ENCODE assay signal across 1 cellular context in the genomic region with DNA sequence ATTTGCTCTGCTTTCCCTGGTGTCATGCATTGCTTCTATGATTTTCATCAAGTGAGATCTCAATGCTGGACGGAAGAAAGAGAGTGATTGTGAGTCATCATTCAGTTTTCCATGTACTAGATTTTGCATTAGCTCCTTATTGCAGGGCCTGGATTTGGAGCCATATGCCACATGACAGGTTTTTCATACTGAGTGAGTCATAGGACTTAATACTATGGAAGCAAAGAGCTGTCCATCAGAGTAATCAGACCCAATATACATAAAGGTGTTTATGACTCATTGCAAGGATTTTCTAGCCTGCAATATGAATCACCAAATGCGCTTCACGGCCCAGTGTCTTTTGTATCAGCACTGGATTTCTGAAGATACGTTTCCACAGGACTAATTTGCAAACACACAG.
TF ChIP-seq lines count a peak whose summit lies in the region.

No MANE protein-coding gene starts in this region.

TF ChIP-seq in HEK293, 187 proteins besides CTCF, POLR2A, EP300 and RAD21 (continued from another document):
- TF ChIP-seq ZBTB6 (tag by site-specific recombination; IDR thresholded peaks at IDR 0.05) (no peak), ZNF274 (IDR thresholded peaks at IDR 0.05; ENCODE audit: low read length) (no peak), ZNF274 (tag by site-specific recombination; IDR thresholded peaks at IDR 0.05; ENCODE audit: borderline replicate concordance) (no peak), YY2 (tag by site-specific recombination; IDR thresholded peaks at IDR 0.05) (no peak), PRDM4 (tag by site-specific recombination; IDR thresholded peaks at IDR 0.05) (no peak), ZFHX2 (tag by site-specific recombination; conservative IDR thresholded peaks at IDR 0.05) (no peak), MYNN (tag by site-specific recombination; IDR thresholded peaks at IDR 0.05; ENCODE audit: borderline replicate concordance) (no peak), YY1 (tag by site-specific recombination; IDR thresholded peaks at IDR 0.05) (no peak), ZNF521 (tag by site-specific recombination; IDR thresholded peaks at IDR 0.05) (no peak), ZNF585B (tag by site-specific recombination; IDR thresholded peaks at IDR 0.05) (no peak), ZNF24 (tag by site-specific recombination; IDR thresholded peaks at IDR 0.05) (no peak), ZNF449 (tag by site-specific recombination; IDR thresholded peaks at IDR 0.05) (no peak), TRIM28 (IDR thresholded peaks at IDR 0.05; ENCODE audit: borderline replicate concordance, low read length) (no peak), PRDM1 (tag by site-specific recombination; IDR thresholded peaks at IDR 0.05) (peak; percentile 41; the same call in 1 of the 2 replicates), REPIN1 (tag by site-specific recombination; IDR thresholded peaks at IDR 0.05; ENCODE audit: low read depth) (no peak), ZNF23 (tag by site-specific recombination; IDR thresholded peaks at IDR 0.05; ENCODE audit: borderline replicate concordance) (no peak), ZNF184 (tag by site-specific recombination; IDR thresholded peaks at IDR 0.05) (peak; percentile 66; the same call in 1 of the 2 replicates), ZNF366 (tag by site-specific recombination; conservative IDR thresholded peaks at IDR 0.05) (0 out of 2 replicates have a peak, but pooled peaks have one; percentile 29), SP3 (tag by site-specific recombination; IDR thresholded peaks at IDR 0.05) (peak; percentile 24; the same call in 1 of the 2 replicates), ZNF138 (tag by site-specific recombination; IDR thresholded peaks at IDR 0.05; ENCODE audit: borderline replicate concordance) (no peak), ZSCAN4 (tag by site-specific recombination; IDR thresholded peaks at IDR 0.05) (no peak), OSR2 (tag by site-specific recombination; IDR thresholded peaks at IDR 0.05) (no peak), ZNF311 (tag by site-specific recombination; IDR thresholded peaks at IDR 0.05; ENCODE audit: borderline replicate concordance) (no peak), ZBTB49 (tag by site-specific recombination; IDR thresholded peaks at IDR 0.05; ENCODE audit: low read depth) (no peak), ZNF600 (tag by site-specific recombination; IDR thresholded peaks at IDR 0.05) (0 out of 2 replicates have a peak, but pooled peaks have one; percentile 21), ZSCAN5A (tag by site-specific recombination; IDR thresholded peaks at IDR 0.05) (no peak), ZNF112 (tag by site-specific recombination; IDR thresholded peaks at IDR 0.05) (no peak)
- TF ChIP-seq, protein P1, sequence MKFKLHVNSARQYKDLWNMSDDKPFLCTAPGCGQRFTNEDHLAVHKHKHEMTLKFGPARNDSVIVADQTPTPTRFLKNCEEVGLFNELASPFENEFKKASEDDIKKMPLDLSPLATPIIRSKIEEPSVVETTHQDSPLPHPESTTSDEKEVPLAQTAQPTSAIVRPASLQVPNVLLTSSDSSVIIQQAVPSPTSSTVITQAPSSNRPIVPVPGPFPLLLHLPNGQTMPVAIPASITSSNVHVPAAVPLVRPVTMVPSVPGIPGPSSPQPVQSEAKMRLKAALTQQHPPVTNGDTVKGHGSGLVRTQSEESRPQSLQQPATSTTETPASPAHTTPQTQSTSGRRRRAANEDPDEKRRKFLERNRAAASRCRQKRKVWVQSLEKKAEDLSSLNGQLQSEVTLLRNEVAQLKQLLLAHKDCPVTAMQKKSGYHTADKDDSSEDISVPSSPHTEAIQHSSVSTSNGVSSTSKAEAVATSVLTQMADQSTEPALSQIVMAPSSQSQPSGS (tag by site-specific recombination; IDR thresholded peaks at IDR 0.05; ENCODE audit: low read depth), result no peak
- TF ChIP-seq, protein P2, sequence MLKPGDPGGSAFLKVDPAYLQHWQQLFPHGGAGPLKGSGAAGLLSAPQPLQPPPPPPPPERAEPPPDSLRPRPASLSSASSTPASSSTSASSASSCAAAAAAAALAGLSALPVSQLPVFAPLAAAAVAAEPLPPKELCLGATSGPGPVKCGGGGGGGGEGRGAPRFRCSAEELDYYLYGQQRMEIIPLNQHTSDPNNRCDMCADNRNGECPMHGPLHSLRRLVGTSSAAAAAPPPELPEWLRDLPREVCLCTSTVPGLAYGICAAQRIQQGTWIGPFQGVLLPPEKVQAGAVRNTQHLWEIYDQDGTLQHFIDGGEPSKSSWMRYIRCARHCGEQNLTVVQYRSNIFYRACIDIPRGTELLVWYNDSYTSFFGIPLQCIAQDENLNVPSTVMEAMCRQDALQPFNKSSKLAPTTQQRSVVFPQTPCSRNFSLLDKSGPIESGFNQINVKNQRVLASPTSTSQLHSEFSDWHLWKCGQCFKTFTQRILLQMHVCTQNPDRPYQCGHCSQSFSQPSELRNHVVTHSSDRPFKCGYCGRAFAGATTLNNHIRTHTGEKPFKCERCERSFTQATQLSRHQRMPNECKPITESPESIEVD (tag by site-specific recombination; IDR thresholded peaks at IDR 0.05), result peak; percentile 48
- TF ChIP-seq, protein P3, sequence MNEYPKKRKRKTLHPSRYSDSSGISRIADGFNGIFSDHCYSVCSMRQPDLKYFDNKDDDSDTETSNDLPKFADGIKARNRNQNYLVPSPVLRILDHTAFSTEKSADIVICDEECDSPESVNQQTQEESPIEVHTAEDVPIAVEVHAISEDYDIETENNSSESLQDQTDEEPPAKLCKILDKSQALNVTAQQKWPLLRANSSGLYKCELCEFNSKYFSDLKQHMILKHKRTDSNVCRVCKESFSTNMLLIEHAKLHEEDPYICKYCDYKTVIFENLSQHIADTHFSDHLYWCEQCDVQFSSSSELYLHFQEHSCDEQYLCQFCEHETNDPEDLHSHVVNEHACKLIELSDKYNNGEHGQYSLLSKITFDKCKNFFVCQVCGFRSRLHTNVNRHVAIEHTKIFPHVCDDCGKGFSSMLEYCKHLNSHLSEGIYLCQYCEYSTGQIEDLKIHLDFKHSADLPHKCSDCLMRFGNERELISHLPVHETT (tag by site-specific recombination; IDR thresholded peaks at IDR 0.05), result no peak
- TF ChIP-seq, protein P4, sequence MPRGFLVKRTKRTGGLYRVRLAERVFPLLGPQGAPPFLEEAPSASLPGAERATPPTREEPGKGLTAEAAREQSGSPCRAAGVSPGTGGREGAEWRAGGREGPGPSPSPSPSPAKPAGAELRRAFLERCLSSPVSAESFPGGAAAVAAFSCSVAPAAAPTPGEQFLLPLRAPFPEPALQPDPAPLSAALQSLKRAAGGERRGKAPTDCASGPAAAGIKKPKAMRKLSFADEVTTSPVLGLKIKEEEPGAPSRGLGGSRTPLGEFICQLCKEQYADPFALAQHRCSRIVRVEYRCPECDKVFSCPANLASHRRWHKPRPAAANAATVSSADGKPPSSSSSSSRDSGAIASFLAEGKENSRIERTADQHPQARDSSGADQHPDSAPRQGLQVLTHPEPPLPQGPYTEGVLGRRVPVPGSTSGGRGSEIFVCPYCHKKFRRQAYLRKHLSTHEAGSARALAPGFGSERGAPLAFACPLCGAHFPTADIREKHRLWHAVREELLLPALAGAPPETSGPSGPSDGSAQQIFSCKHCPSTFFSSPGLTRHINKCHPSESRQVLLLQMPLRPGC (tag by site-specific recombination; IDR thresholded peaks at IDR 0.05), result no peak
